ENCODE assay signal across 21 cellular contexts in the genomic region with DNA sequence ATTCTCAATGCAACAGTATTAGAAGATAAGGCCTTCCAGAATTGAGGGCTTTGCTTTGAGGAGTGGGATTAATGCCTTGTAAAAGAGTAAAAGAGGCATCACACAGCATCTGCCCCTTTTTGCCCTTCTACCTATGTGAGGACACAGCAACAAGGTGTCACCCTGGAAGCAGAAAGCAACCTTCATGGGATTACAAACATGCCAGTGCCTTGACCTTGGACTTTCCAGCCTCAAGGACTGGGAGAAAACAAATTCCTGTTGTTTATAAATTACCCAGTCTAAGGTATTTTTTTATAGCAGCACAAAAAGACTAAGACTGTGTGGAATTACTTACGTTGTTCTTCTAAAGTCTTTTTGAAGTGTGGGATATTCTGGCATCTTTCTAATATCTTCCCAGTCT.
"Had no signal": no experiment of that assay in that cellular context is flagged by ENCODE, and none has a peak within 500 bp of the region (broad histone marks: within the 10 kb centered on the region; RNA-seq: fewer than 3 reads in every experiment).

No MANE protein-coding gene starts in this region.

- H3K27ac ChIP-seq: coronary artery, foreskin keratinocyte, left lung, psoas muscle, sigmoid colon, skin epidermis, thoracic aorta, transverse colon had no signal

- FAIRE-seq: endothelial cell of umbilical vein had no signal

- H3K9me3 ChIP-seq: left lung, psoas muscle, sigmoid colon, stomach, thoracic aorta, transverse colon had no signal

- H3K4me3 ChIP-seq: coronary artery, left lung, lung, psoas muscle, sigmoid colon, skin epidermis, stomach, thoracic aorta, transverse colon had no signal

- H3K4me1 ChIP-seq: left lung, psoas muscle, sigmoid colon, transverse colon had no signal

- DNase-seq: effector CD4-positive, alpha-beta T cell; endodermal cell; erythroblast; immature natural killer cell; left lung; midbrain; naive B cell; occipital lobe; psoas muscle; sigmoid colon; stimulated activated CD4-positive, alpha-beta T cell treated with anti-CD3 and anti-CD28 coated beads, Interleukin-12 subunit alpha, Interleukin-12 subunit beta, amount 100 ng/mL, for 4 hours; stimulated activated naive CD4-positive, alpha-beta T cell; stomach; substantia nigra; transverse colon had no signal

- ATAC-seq: left lung, psoas muscle had no signal

- H3K27me3 ChIP-seq: foreskin keratinocyte, left lung, sigmoid colon, stomach, transverse colon had no signal
